1 cellular context compared by ENCODE assay signal in genomic region chr18:5296706-5297320, GRCh38.
TF ChIP-seq lines count a peak whose summit lies in the region.

No MANE protein-coding gene starts in this region.

TF ChIP-seq in HepG2, 621 proteins besides CTCF, POLR2A, EP300 and RAD21 (continued from another document and continues in another):
- TF ChIP-seq ZNF687 (CRISPR knock-in tag; IDR thresholded peaks at IDR 0.05) (peak; percentile 74), KAT7 (CRISPR knock-in tag; IDR thresholded peaks at IDR 0.05; ENCODE audit: borderline replicate concordance) (0 out of 2 replicates have a peak, but pooled peaks have one; percentile 39), RNF2 (conservative IDR thresholded peaks at IDR 0.05; ENCODE audit: low read depth) (0 out of 2 replicates have a peak, but pooled peaks have one; percentile 10), NPAS2 (CRISPR knock-in tag; IDR thresholded peaks at IDR 0.05; ENCODE audit: borderline replicate concordance) (no peak), PHF8 (CRISPR knock-in tag; IDR thresholded peaks at IDR 0.05) (peak; percentile 55), HMGXB4 (CRISPR knock-in tag; IDR thresholded peaks at IDR 0.05; ENCODE audit: borderline replicate concordance in 1 of 2, low read depth in 1 of 2) (peak in 1 of 2 experiments; percentile 70; a peak in 1 of 4 replicates), HDAC1 (CRISPR knock-in tag; IDR thresholded peaks at IDR 0.05) (no peak; the same call in 1 of the 2 replicates), NR3C1 (CRISPR knock-in tag; IDR thresholded peaks at IDR 0.05) (no peak), PAF1 (CRISPR knock-in tag; IDR thresholded peaks at IDR 0.05) (no peak), CREM (IDR thresholded peaks at IDR 0.05) (peak; percentile 57; the same call in 1 of the 2 replicates), CREM (CRISPR knock-in tag; IDR thresholded peaks at IDR 0.05) (no peak), IRF9 (CRISPR knock-in tag; IDR thresholded peaks at IDR 0.05; ENCODE audit: borderline replicate concordance) (no peak), TFDP1 (CRISPR knock-in tag; IDR thresholded peaks at IDR 0.05; ENCODE audit: borderline replicate concordance) (peak; percentile 78; the same call in 1 of the 2 replicates), IRF2 (CRISPR knock-in tag; IDR thresholded peaks at IDR 0.05) (peak; percentile 50; the same call in 1 of the 2 replicates), NFIB (CRISPR knock-in tag; IDR thresholded peaks at IDR 0.05; ENCODE audit: borderline replicate concordance) (no peak), ZNF256 (CRISPR knock-in tag; conservative IDR thresholded peaks at IDR 0.05) (0 out of 2 replicates have a peak, but pooled peaks have one; percentile 64), ZSCAN21 (CRISPR knock-in tag; IDR thresholded peaks at IDR 0.05; ENCODE audit: borderline replicate concordance) (0 out of 2 replicates have a peak, but pooled peaks have one; percentile 8), POLR2G (IDR thresholded peaks at IDR 0.05; ENCODE audit: low read depth, low read length) (0 out of 2 replicates have a peak, but pooled peaks have one; percentile 44), ZNF281 (CRISPR knock-in tag; IDR thresholded peaks at IDR 0.05; ENCODE audit: borderline replicate concordance) (peak; percentile 16; the same call in 1 of the 2 replicates), ZNF331 (CRISPR knock-in tag; IDR thresholded peaks at IDR 0.05) (0 out of 2 replicates have a peak, but pooled peaks have one; percentile 19), FOXK1 (CRISPR knock-in tag; IDR thresholded peaks at IDR 0.05; ENCODE audit: borderline replicate concordance, low read depth) (0 out of 2 replicates have a peak, but pooled peaks have one; percentile 18), ZNF777 (CRISPR knock-in tag; IDR thresholded peaks at IDR 0.05) (0 out of 2 replicates have a peak, but pooled peaks have one; percentile 27), ZNF768 (CRISPR knock-in tag; IDR thresholded peaks at IDR 0.05) (peak; percentile 61; the same call in 1 of the 2 replicates), SRSF4 (IDR thresholded peaks at IDR 0.05; ENCODE audit: low read depth, low read length, poor library complexity, severe bottlenecking) (no peak), PRDM4 (CRISPR knock-in tag; IDR thresholded peaks at IDR 0.05; ENCODE audit: borderline replicate concordance) (0 out of 2 replicates have a peak, but pooled peaks have one; percentile 53), TAF1 (CRISPR knock-in tag; IDR thresholded peaks at IDR 0.05) (peak; percentile 53; the same call in 1 of the 2 replicates), CREB3 (CRISPR knock-in tag; IDR thresholded peaks at IDR 0.05) (0 out of 2 replicates have a peak, but pooled peaks have one; percentile 27), KDM2A (CRISPR knock-in tag; IDR thresholded peaks at IDR 0.05; ENCODE audit: borderline replicate concordance, low read depth) (peak; percentile 33; the same call in 1 of the 2 replicates), ZNF280B (CRISPR knock-in tag; IDR thresholded peaks at IDR 0.05; ENCODE audit: borderline replicate concordance) (peak; percentile 68; the same call in 1 of the 2 replicates), MAFF (IDR thresholded peaks at IDR 0.05; ENCODE audit: low read depth, low read length) (no peak), E2F1 (CRISPR knock-in tag; IDR thresholded peaks at IDR 0.05) (0 out of 2 replicates have a peak, but pooled peaks have one; percentile 48), SRSF1 (optimal IDR thresholded peaks at IDR 0.05; ENCODE audit: low read depth, low read length) (no peak), KLF12 (CRISPR knock-in tag; IDR thresholded peaks at IDR 0.05; ENCODE audit: borderline replicate concordance) (peak; percentile 53; the same call in 1 of the 2 replicates)
